Comparison of ENCODE assay signal across 8 cellular contexts in genomic region chr16:56789360-56789759, GRCh38. TPM values are rescaled to one million over a fixed set of nuclear protein-coding genes. Genes with fewer than 3 reads are reported as not detected.
DNase-seq lines count a peak whose midpoint lies in the region; ATAC-seq, FAIRE-seq and TF ChIP-seq lines count a peak whose summit lies in the region.

No MANE protein-coding gene starts in this region.

- H3K27me3 ChIP-seq in bronchial epithelial cell (ENCODE audit: control insufficient read depth, insufficient read depth, low read length), result no peaks in the 10 kb centered on the region

- in situ Hi-C loops in ACHN (cut with HindIII; ENCODE audit: low pct_ligation_motif_present, low pct_unique_long_range_greater_than_20kb, low sequenced_read_pairs), result no loop called here

- no peak for ATAC-seq in activated CD4-positive, CD25-positive, alpha-beta regulatory T cell treated with anti-CD3 and anti-CD28 coated beads, Interleukin-2, amount 50 U/mL, for 24 hours
- ATAC-seq in GM19455 (IDR thresholded peaks at IDR 0.05; ENCODE audit: unreplicated experiment), result no peak

- peak; percentile 78 for DNase-seq in ACHN
- no peak for DNase-seq in GM10248 (ENCODE audit: extremely low spot score)
- peak; percentile 20 to 54 for DNase-seq in NCI-H526 (lab: John Stamatoyannopoulos, UW)
- peak; percentile 60 for DNase-seq in bronchial epithelial cell (ENCODE audit: low read depth)
- peak; percentile 39 for DNase-seq in mucosa of gallbladder (ENCODE audit: low spot score)
- no peak for DNase-seq in GM12892 (ENCODE audit: insufficient read length)

- no peak for TF ChIP-seq POLR2A in GM12892 (IDR thresholded peaks at IDR 0.05; ENCODE audit: low read depth, low read length)

- TF ChIP-seq CTCF in GM10248 (IDR thresholded peaks at IDR 0.05; ENCODE audit: control extremely low read depth, extremely low read depth, low read depth, missing control alignments) (peak; percentile 40), bronchial epithelial cell (IDR thresholded peaks at IDR 0.05; ENCODE audit: insufficient read depth, low read length, severe bottlenecking) (peak; percentile 71)

- H3K36me3 ChIP-seq in bronchial epithelial cell (ENCODE audit: control insufficient read depth, insufficient read depth, low read length), result no peaks in the 10 kb centered on the region

- CTCF ChIA-PET in GM10248 (lab: Yijun Ruan, JAX), result interaction anchor here (1.0 to 2.7 kb wide), 5 partner anchors 10 to 213 kb away, joined by 3 to 9 read pairs (median 6); no protein-coding TSS in a partner anchor

- POLR2A ChIA-PET in GM10248 (lab: Yijun Ruan, JAX), result no interaction called here

- FAIRE-seq in bronchial epithelial cell (lab: Jason Lieb, UNC) (no peak), GM12892 (lab: Jason Lieb, UNC) (no peak)

- H3K4me3 ChIP-seq in bronchial epithelial cell (ENCODE audit: low read depth, low read length), result no peak overlapping the region

RNA-seq across cellular contexts. Expression of gene NUP93, which starts 59.4 kb away (rescaled TPM):
- total RNA-seq in bronchial epithelial cell (43.0 and 47.4 TPM in 2 replicates), mucosa of gallbladder (26.4 TPM)
- 69.0 TPM for polyA plus RNA-seq in GM12892 (2012; ENCODE audit: missing spikeins)

Comparison
In these comparisons a context has a peak if more than half of its experiments do, and no peak if none do; other contexts are left out.
1. DNase-seq: peak in ACHN (single experiment), NCI-H526 (2 of 2), bronchial epithelial cell (single experiment) and mucosa of gallbladder (single experiment); none in GM10248 (single experiment) and GM12892 (single experiment).